In genomic region chr9:68396411-68396810, GRCh38 we compare ENCODE assay signal across 2 cellular contexts. TPM values are rescaled to one million over a fixed set of nuclear protein-coding genes. Genes with fewer than 3 reads are reported as not detected.
"Had no signal": no experiment of that assay in that cellular context is flagged by ENCODE, and none has a peak within 500 bp of the region (broad histone marks: within the 10 kb centered on the region; RNA-seq: fewer than 3 reads in every experiment).

No MANE protein-coding gene starts in this region.

RNA-seq across cellular contexts. Expression of gene PGM5, which starts 40.0 kb away (rescaled TPM):
- polyA plus RNA-seq: naive thymus-derived CD4-positive, alpha-beta T cell; neural cell had no signal
